8 cellular contexts compared by ENCODE assay signal in genomic region chr3:33063651-33064051, GRCh38. TPM values are rescaled to one million over a fixed set of nuclear protein-coding genes. Genes with fewer than 3 reads are reported as not detected.
DNase-seq lines count a peak whose midpoint lies in the region; ATAC-seq lines count a peak whose summit lies in the region.

No MANE protein-coding gene starts in this region.

- peak; percentile 51 for DNase-seq in Jurkat, Clone E6-1 (ENCODE audit: low read depth, low spot score)
- DNase-seq in activated effector memory CD4-positive, alpha-beta T cell treated with anti-CD3 and anti-CD28 coated beads, Interleukin-2, amount 50 U/mL, for 16 hours, result peak; percentile 86
- peak in 3 of 4 experiments; percentile 25 to 67 (median 51) for DNase-seq in stimulated activated CD4-positive, alpha-beta T cell treated with anti-CD3 and anti-CD28 coated beads, Interleukin-1b, Interleukin-23, amount 100 ng/mL, for 24 hours (ENCODE audit: low read depth in 4 of 4, low spot score in 1 of 4)
- DNase-seq in Kasumi-1 (lab: John Stamatoyannopoulos, UW), result no peak
- DNase-seq in substantia nigra (lab: John Stamatoyannopoulos, UW), result no peak
- no peak for DNase-seq in posterior cingulate gyrus
- DNase-seq in NCI-H2196 treated with DMSO at 0.1 percent for 48 hours (lab: John Stamatoyannopoulos, UW; ENCODE audit: unreplicated experiment), result no peak

- H3K4me3 ChIP-seq in Jurkat, Clone E6-1 (ENCODE audit: low read length), result no peak overlapping the region

- no peak overlapping the region for H3K27ac ChIP-seq in substantia nigra (ENCODE audit: low read depth, low read length, poor library complexity, severe bottlenecking)

- intact Hi-C loops in posterior cingulate gyrus (cut with DNase I), result no loop called here

- ATAC-seq in GM18861 (IDR thresholded peaks at IDR 0.05; ENCODE audit: unreplicated experiment), result peak; percentile 42

RNA-seq across cellular contexts. Expression of gene GLB1, which starts 33.3 kb away (rescaled TPM):
- 55.2 TPM for polyA plus RNA-seq in Jurkat, Clone E6-1 (2012; ENCODE audit: insufficient read depth, insufficient read length)

RNA-seq across cellular contexts. Expression of gene TMPPE, which starts 33.3 kb away (rescaled TPM):
- 0.52 TPM for polyA plus RNA-seq in Jurkat, Clone E6-1 (2012; ENCODE audit: insufficient read depth, insufficient read length)

RNA-seq across cellular contexts. Expression of gene CRTAP, which starts 50.2 kb away (rescaled TPM):
- polyA plus RNA-seq in Jurkat, Clone E6-1 (2012; ENCODE audit: insufficient read depth, insufficient read length), result 43.0 TPM

Comparison
In these comparisons a context has a peak if more than half of its experiments do, and no peak if none do; other contexts are left out.
1. DNase-seq: peak in Jurkat, Clone E6-1 (single experiment), activated effector memory CD4-positive, alpha-beta T cell treated with anti-CD3 and anti-CD28 coated beads, Interleukin-2, amount 50 U/mL, for 16 hours (single experiment) and stimulated activated CD4-positive, alpha-beta T cell treated with anti-CD3 and anti-CD28 coated beads, Interleukin-1b, Interleukin-23, amount 100 ng/mL, for 24 hours (3 of 4); none in Kasumi-1 (0 of 2), substantia nigra (0 of 49), posterior cingulate gyrus (0 of 10) and NCI-H2196 treated with DMSO at 0.1 percent for 48 hours (single experiment).